ENCODE assay signal across 8 cellular contexts in the genomic region with DNA sequence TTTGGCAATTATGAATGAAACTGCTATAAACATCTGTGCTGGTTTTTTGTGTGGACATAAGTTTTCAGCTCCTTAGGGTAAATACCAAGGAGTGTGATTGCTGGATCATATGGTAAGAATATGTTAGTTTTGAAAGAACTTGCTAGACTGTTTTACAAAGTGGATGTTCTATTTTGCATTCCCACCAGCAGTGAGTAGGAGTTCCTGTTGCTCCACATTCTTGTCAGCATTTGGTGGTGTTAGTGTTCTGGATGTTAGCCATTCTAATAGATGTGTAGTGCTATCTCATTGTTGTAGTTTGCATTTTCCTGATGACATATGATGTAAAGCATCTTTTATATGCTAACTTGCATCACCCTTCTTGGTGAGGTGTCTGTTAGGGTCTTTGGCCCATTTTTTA.
"Had no signal": no experiment of that assay in that cellular context is flagged by ENCODE, and none has a peak within 500 bp of the region (broad histone marks: within the 10 kb centered on the region; RNA-seq: fewer than 3 reads in every experiment).

No MANE protein-coding gene starts in this region.

- H3K27me3 Mint-ChIP-seq: IgD-negative memory B cell had no signal

- H3K4me3 ChIP-seq: K562 had no signal

- H3K4me3 Mint-ChIP-seq: IgD-negative memory B cell had no signal

- H3K4me1 Mint-ChIP-seq: IgD-negative memory B cell had no signal

- FAIRE-seq: HepG2, HTR-8/SVneo, K562 had no signal

- DNase-seq: IMR-90, KBM-7, KG1 had no signal

- ATAC-seq: HepG2, K562 had no signal

- H3K27ac Mint-ChIP-seq: IgD-negative memory B cell had no signal

- H3K27ac ChIP-seq: HL-60 had no signal

- H3K36me3 Mint-ChIP-seq: IgD-negative memory B cell had no signal
